Comparison of ENCODE assay signal across 8 cellular contexts in the genomic region with DNA sequence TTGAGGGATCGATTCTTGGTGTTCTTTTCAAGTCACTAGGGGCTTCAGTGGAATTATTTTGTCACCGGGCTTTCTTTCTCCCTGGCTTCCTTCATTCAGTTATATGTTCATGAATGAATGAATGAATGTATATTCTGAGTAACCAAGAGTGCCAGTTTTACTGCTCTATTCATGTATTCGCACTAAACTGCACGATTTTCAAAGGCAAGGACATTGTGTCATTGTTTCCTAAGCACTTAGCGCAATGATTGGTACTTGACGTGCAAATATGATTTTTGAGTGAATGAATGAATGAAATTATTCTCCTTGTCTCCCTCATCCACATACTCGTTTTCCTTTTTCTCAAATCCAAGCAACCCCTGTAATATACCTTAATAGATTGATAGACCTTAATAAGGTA. TPM values are rescaled to one million over a fixed set of nuclear protein-coding genes. Genes with fewer than 3 reads are reported as not detected.
A peak's percentile ranks its signal among the peaks of the same experiment; 100 is the strongest.
DNase-seq lines count a peak whose midpoint lies in the region; ATAC-seq and TF ChIP-seq lines count a peak whose summit lies in the region.

No MANE protein-coding gene starts in this region.

- H3K27ac ChIP-seq in heart left ventricle (peak overlapping the region; percentile 89 to 98 (median 95)), ascending aorta (peak overlapping the region in 1 of 2 donors; percentile 74), lung (ENCODE audit: low read depth in 1 of 2, low read length in 1 of 2) (peak overlapping the region; percentile 96 to 97), uterus (peak overlapping the region in 1 of 2 donors; percentile 81)

- WGBS in heart left ventricle, 4 donors, result 65 to 68% (median 67%) methylated on average over 7 of the region's 7 CpGs
- 52 to 54% methylated on average over 7 of the region's 7 CpGs for WGBS in lung, 2 donors

- H3K4me3 ChIP-seq in heart left ventricle (peak overlapping the region; percentile 67 to 92 (median 83)), ascending aorta (peak overlapping the region; percentile 72 to 91), lung (peak overlapping the region; percentile 80), uterus (peak overlapping the region; percentile 55 to 64)

- no peaks in the 10 kb centered on the region for H3K9me3 ChIP-seq in heart left ventricle
- no peaks in the 10 kb centered on the region for H3K9me3 ChIP-seq in ascending aorta
- H3K9me3 ChIP-seq in lung (ENCODE audit: control insufficient read depth in 2 of 2, insufficient read depth in 1 of 2, low read length in 1 of 2), result no peaks in the 10 kb centered on the region
- no peaks in the 10 kb centered on the region for H3K9me3 ChIP-seq in uterus

- ATAC-seq in heart left ventricle (no peak), left cardiac atrium (no peak), lung (ENCODE audit: insufficient read depth, low FRiP score) (no peak), HG02840 (IDR thresholded peaks at IDR 0.05; ENCODE audit: low FRiP score, unreplicated experiment) (no peak), HG03108 (IDR thresholded peaks at IDR 0.05; ENCODE audit: unreplicated experiment) (no peak)

- no peak for TF ChIP-seq POLR2A in heart left ventricle (IDR thresholded peaks at IDR 0.05)
- no peak for TF ChIP-seq POLR2A in uterus (IDR thresholded peaks at IDR 0.05)

- H3K4me1 ChIP-seq in heart left ventricle (peaks cover 0 to 27% (median 7%) of the 10 kb centered on the region in 12 donors), ascending aorta (peaks cover 4 to 5% of the 10 kb centered on the region in 2 donors), lung (ENCODE audit: control insufficient read depth in 2 of 2, insufficient read depth in 2 of 2, low read length in 2 of 2) (peaks cover 0 to 4% of the 10 kb centered on the region in 2 donors), uterus (no peaks in the 10 kb centered on the region)

- DNase-seq in heart left ventricle, result no peak
- DNase-seq in left cardiac atrium, result no peak
- DNase-seq in ascending aorta (ENCODE audit: low spot score in 2 of 2), result no peak
- DNase-seq in lung (ENCODE audit: low spot score), result no peak
- DNase-seq in uterus, result no peak
- DNase-seq in NAMALWA (ENCODE audit: low spot score), result no peak

- TF ChIP-seq CTCF in heart left ventricle (IDR thresholded peaks at IDR 0.05) (no peak), ascending aorta (IDR thresholded peaks at IDR 0.05) (no peak), lung (IDR thresholded peaks at IDR 0.05; ENCODE audit: control extremely low read depth, extremely low read depth) (no peak), uterus (IDR thresholded peaks at IDR 0.05) (no peak)

- H3K36me3 ChIP-seq in heart left ventricle (no peaks in the 10 kb centered on the region), ascending aorta (no peaks in the 10 kb centered on the region), lung (ENCODE audit: control insufficient read depth in 2 of 2, insufficient read depth in 2 of 2, low read length in 2 of 2) (no peaks in the 10 kb centered on the region), uterus (no peaks in the 10 kb centered on the region)

- H3K27me3 ChIP-seq in heart left ventricle (no peaks in the 10 kb centered on the region), ascending aorta (no peaks in the 10 kb centered on the region), lung (ENCODE audit: control insufficient read depth, insufficient read depth) (no peaks in the 10 kb centered on the region), uterus (no peaks in the 10 kb centered on the region)

- intact Hi-C loops in heart left ventricle (cut with DNase I), result loop anchor here in 6 of 10 donors (1.0 to 5.0 kb wide), 3 partner anchors 33 to 35 kb away; a partner anchor contains a TSS
- intact Hi-C loops in left cardiac atrium (cut with DNase I), result loop anchor here in 1 of 2 donors (2.0 kb wide), 1 partner anchor 35 kb away; a partner anchor contains a TSS
- intact Hi-C loops in ascending aorta (cut with DNase I), result loop anchor here (5.0 to 10.0 kb wide), 2 partner anchors 221 to 338 kb away; a partner anchor contains a TSS
- intact Hi-C loops in uterus (cut with DNase I; ENCODE audit: low total_unique reads), result loop anchor here (2.0 kb wide), 1 partner anchor 35 kb away; a partner anchor contains a TSS

RNA-seq across cellular contexts. Expression of a gene that starts 0.8 kb away (rescaled TPM):
- 10 to 100 TPM in 6 of 9 donors, 1 to 10 TPM in 3; 1.9 to 16.6 (median 11.1) TPM for total RNA-seq in heart left ventricle
- 1 to 10 TPM; 3.0 to 5.3 TPM for polyA plus RNA-seq in heart left ventricle
- total RNA-seq in left cardiac atrium, result 10 to 100 TPM; 10.2 to 10.9 TPM
- total RNA-seq in ascending aorta, result 0.53 TPM
- 1 to 10 TPM; 8.8 to 9.5 TPM for total RNA-seq in lung
- 1 to 10 TPM; 2.0 to 2.1 TPM for polyA plus RNA-seq in lung
- 1 to 10 TPM in 3 of 4 donors, under 1 TPM in 1; under 0.01 to 9.4 (median 5.2) TPM for total RNA-seq in uterus

RNA-seq across cellular contexts. Expression of a gene that starts 34.8 kb away (rescaled TPM):
- 100 to 1,000 TPM; 180 to 259 (median 241) TPM for total RNA-seq in heart left ventricle
- 100 to 1,000 TPM; 214 to 229 TPM for polyA plus RNA-seq in heart left ventricle
- 100 to 1,000 TPM; 209 to 255 TPM for total RNA-seq in left cardiac atrium
- total RNA-seq in ascending aorta, result 112 TPM
- total RNA-seq in lung, result 100 to 1,000 TPM; 124 to 245 TPM
- 100 to 1,000 TPM; 145 to 197 TPM for polyA plus RNA-seq in lung
- 100 to 1,000 TPM in 3 of 4 donors, 10 to 100 TPM in 1; 94.3 to 215 (median 160) TPM for total RNA-seq in uterus
